In genomic region chr6:157999100-158000051, GRCh38 we compare ENCODE assay signal across 10 cellular contexts. TPM values are rescaled to one million over a fixed set of nuclear protein-coding genes. Genes with fewer than 3 reads are reported as not detected.
A peak's percentile ranks its signal among the peaks of the same experiment; 100 is the strongest.
DNase-seq lines count a peak whose midpoint lies in the region; ATAC-seq and TF ChIP-seq lines count a peak whose summit lies in the region.
"Had no signal": no experiment of that assay in that cellular context is flagged by ENCODE, and none has a peak within 500 bp of the region (broad histone marks: within the 10 kb centered on the region; RNA-seq: fewer than 3 reads in every experiment).

No MANE protein-coding gene starts in this region.

- H3K27ac Mint-ChIP-seq in type B pancreatic cell = peak overlapping the region; percentile 2
- H3K27ac Mint-ChIP-seq in activated CD4-positive, alpha-beta T cell treated with anti-CD3 and anti-CD28 coated beads for 36 hours = no peak overlapping the region

- POLR2A ChIA-PET in activated CD4-positive, alpha-beta T cell treated with anti-CD3 and anti-CD28 coated beads for 36 hours (lab: Charles Lee) = interaction anchor here (0.6 to 2.3 kb wide), 2 partner anchors 13 to 27 kb away, joined by 4 to 7 read pairs; no protein-coding TSS in a partner anchor

- peaks cover 7% of the 10 kb centered on the region for H3K36me3 Mint-ChIP-seq in type B pancreatic cell
- peaks cover 17% of the 10 kb centered on the region for H3K36me3 Mint-ChIP-seq in activated CD4-positive, alpha-beta T cell treated with anti-CD3 and anti-CD28 coated beads for 36 hours (ENCODE audit: low read depth)

- peaks cover 6% of the 10 kb centered on the region for H3K9me3 Mint-ChIP-seq in type B pancreatic cell
- H3K9me3 Mint-ChIP-seq in activated CD4-positive, alpha-beta T cell treated with anti-CD3 and anti-CD28 coated beads for 36 hours (ENCODE audit: low read depth) = no peaks in the 10 kb centered on the region

- H3K4me1 Mint-ChIP-seq in type B pancreatic cell (ENCODE audit: unreplicated experiment) = peaks cover 79% of the 10 kb centered on the region
- H3K4me1 Mint-ChIP-seq in activated CD4-positive, alpha-beta T cell treated with anti-CD3 and anti-CD28 coated beads for 36 hours = peaks cover 49% of the 10 kb centered on the region

- no peaks in the 10 kb centered on the region for H3K36me3 ChIP-seq in right atrium auricular region

- H3K4me3 Mint-ChIP-seq in type B pancreatic cell = no peak overlapping the region
- no peak overlapping the region for H3K4me3 Mint-ChIP-seq in activated CD4-positive, alpha-beta T cell treated with anti-CD3 and anti-CD28 coated beads for 36 hours

- peaks cover 0 to 44% of the 10 kb centered on the region in 2 donors for H3K4me1 ChIP-seq in right atrium auricular region

- H3K27me3 Mint-ChIP-seq in type B pancreatic cell = no peaks in the 10 kb centered on the region
- H3K27me3 Mint-ChIP-seq in activated CD4-positive, alpha-beta T cell treated with anti-CD3 and anti-CD28 coated beads for 36 hours = no peaks in the 10 kb centered on the region

- H3K27ac ChIP-seq in right atrium auricular region = peak overlapping the region in 1 of 2 donors; percentile 7
- peak overlapping the region; percentile 99 for H3K27ac ChIP-seq in cingulate gyrus (ENCODE audit: low read depth, low read length)

- no peak overlapping the region for H3K4me3 ChIP-seq in right atrium auricular region

- intact Hi-C loops in cardiac septum (cut with DNase I) = no loop called here
- intact Hi-C loops in activated CD4-positive, alpha-beta T cell treated with anti-CD3 and anti-CD28 coated beads for 36 hours (cut with DNase I, micrococcal nuclease) = no loop called here

- CTCF ChIA-PET in activated CD4-positive, alpha-beta T cell treated with anti-CD3 and anti-CD28 coated beads for 36 hours (lab: Charles Lee) = interaction anchor here (0.7 to 1.3 kb wide), 4 partner anchors 9 to 63 kb away, joined by 3 to 4 read pairs (median 3); no protein-coding TSS in a partner anchor

- H3K27me3 ChIP-seq in right atrium auricular region = no peaks in the 10 kb centered on the region

- ATAC-seq in activated CD4-positive, alpha-beta T cell treated with anti-CD3 and anti-CD28 coated beads for 36 hours = no peak
- ATAC-seq in GM19351 (IDR thresholded peaks at IDR 0.05; ENCODE audit: unreplicated experiment) = no peak

- TF ChIP-seq CTCF in right atrium auricular region (IDR thresholded peaks at IDR 0.05) (no peak), type B pancreatic cell (conservative IDR thresholded peaks at IDR 0.05) (no peak)

- DNase-seq in cardiac septum (ENCODE audit: low spot score) = peak; percentile 38
- DNase-seq in right atrium auricular region (ENCODE audit: low spot score) = no peak
- DNase-seq in myocyte (ENCODE audit: low read depth) = peak; percentile 52
- DNase-seq in type B pancreatic cell (ENCODE audit: extremely low spot score, unreplicated experiment) = no peak
- no peak for DNase-seq in H4 (ENCODE audit: low spot score)
- no peak for DNase-seq in activated CD4-positive, alpha-beta T cell treated with anti-CD3 and anti-CD28 coated beads for 36 hours
- DNase-seq: amniotic stem cell, SIG-M5 had no signal

- H3K9me3 ChIP-seq in right atrium auricular region = no peaks in the 10 kb centered on the region

RNA-seq across cellular contexts. Expression of gene SYNJ2, which starts 17.7 kb away (rescaled TPM):
- total RNA-seq in cardiac septum (24.0 TPM), right atrium auricular region (10 to 100 TPM; 10.1 to 20.0 TPM), myocyte (11.4 and 14.2 TPM in 2 replicates), type B pancreatic cell (ENCODE audit: low replicate concordance) (17.0 and 31.2 TPM in 2 replicates)
- polyA plus RNA-seq in myocyte (2012) = 18.1 TPM
- 20.6 and 23.6 TPM in 2 replicates for total RNA-seq in H4 (2014; rRNA removed; shearing (Covaris generic))
- total RNA-seq in activated CD4-positive, alpha-beta T cell treated with anti-CD3 and anti-CD28 coated beads for 36 hours = 10 to 100 TPM; 28.6 to 30.1 TPM

Comparison
In these comparisons a context has a peak if more than half of its experiments do, and no peak if none do; other contexts are left out.
1. DNase-seq: peak in cardiac septum (single experiment) and myocyte (single experiment); none in right atrium auricular region (single experiment), type B pancreatic cell (single experiment), H4 (single experiment) and activated CD4-positive, alpha-beta T cell treated with anti-CD3 and anti-CD28 coated beads for 36 hours (single experiment).